ENCODE assay signal across 23 cellular contexts in genomic region chr2:10274983-10275802, GRCh38.
"Had no signal": no experiment of that assay in that cellular context is flagged by ENCODE, and none has a peak within 500 bp of the region (broad histone marks: within the 10 kb centered on the region; RNA-seq: fewer than 3 reads in every experiment).

No MANE protein-coding gene starts in this region.

- H3K4me2 ChIP-seq: KMS-11 had no signal

- H3K4me3 ChIP-seq: SJSA1, SK-N-MC had no signal

- FAIRE-seq: HepG2 had no signal

- H3K9ac ChIP-seq: KMS-11 had no signal

- H3K9me3 ChIP-seq: SJSA1 had no signal

- H3K36me3 ChIP-seq: SJSA1 had no signal

- ATAC-seq: HepG2, Panc1, PC-3, Right ventricle myocardium inferior had no signal

- H3K27ac ChIP-seq: KMS-11, SJSA1, SK-N-MC had no signal

- DNase-seq: IMR-90, Kasumi-1, MM.1S, NCI-H1092 treated with DMSO at 0.1 percent for 48 hours, NCI-H1436, NCI-H187, NCI-H2029, NCI-H2081 treated with DMSO at 0.1 percent for 48 hours, NCI-H2171, NCI-H226, NCI-H446, NCI-H510A, NCI-H524 treated with DMSO at 0.1 percent for 48 hours, NCI-H69, NCI-H774, PC-3, SIG-M5 had no signal

- H3K27me3 ChIP-seq: SJSA1 had no signal
